Comparison of ENCODE assay signal across 1 cellular context in the genomic region with DNA sequence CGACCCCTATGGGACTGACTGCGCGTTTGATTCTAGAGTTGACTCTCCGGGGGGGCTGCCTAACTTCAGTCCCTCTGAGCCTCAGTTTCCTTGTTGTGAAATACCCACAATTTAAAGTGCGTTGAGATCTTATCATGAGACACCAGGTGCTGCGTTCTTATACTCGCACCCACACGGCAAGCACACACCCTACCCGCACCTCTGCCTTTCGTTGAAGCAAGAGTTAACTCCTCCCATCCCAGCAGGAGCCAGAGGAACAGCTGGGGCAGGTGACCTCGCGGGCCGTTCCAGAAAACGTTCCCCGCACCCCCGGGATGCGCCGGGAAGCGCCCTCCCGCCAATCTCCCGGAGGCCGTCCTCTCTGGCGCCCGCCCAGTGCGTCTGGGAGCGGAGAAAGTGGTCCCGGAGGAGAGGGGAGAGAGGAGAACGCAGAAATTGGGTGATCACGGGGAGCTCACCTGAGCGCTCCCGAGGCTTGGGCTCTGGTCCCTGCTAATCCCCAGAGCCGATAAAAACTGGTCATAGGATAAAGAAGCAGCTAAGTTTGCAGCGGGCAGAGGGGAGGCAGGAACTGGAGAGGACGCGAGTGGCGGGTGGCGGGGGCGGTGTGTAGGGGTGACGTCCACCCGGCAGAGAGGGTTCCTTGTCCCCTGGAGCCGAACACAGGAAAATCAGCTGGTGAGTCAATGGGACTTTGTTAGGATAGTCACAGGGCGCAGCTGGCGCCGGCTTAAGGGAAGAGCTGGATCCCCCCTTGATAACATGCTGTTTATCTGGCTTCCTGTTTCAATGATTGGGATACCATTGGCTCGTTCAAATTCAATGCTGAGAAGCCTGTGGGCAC.
TF ChIP-seq lines count a peak whose summit lies in the region.

No MANE protein-coding gene starts in this region.

TF ChIP-seq in HEK293, 187 proteins besides CTCF, POLR2A, EP300 and RAD21 (continued from another document and continues in another):
- TF ChIP-seq, protein P1, sequence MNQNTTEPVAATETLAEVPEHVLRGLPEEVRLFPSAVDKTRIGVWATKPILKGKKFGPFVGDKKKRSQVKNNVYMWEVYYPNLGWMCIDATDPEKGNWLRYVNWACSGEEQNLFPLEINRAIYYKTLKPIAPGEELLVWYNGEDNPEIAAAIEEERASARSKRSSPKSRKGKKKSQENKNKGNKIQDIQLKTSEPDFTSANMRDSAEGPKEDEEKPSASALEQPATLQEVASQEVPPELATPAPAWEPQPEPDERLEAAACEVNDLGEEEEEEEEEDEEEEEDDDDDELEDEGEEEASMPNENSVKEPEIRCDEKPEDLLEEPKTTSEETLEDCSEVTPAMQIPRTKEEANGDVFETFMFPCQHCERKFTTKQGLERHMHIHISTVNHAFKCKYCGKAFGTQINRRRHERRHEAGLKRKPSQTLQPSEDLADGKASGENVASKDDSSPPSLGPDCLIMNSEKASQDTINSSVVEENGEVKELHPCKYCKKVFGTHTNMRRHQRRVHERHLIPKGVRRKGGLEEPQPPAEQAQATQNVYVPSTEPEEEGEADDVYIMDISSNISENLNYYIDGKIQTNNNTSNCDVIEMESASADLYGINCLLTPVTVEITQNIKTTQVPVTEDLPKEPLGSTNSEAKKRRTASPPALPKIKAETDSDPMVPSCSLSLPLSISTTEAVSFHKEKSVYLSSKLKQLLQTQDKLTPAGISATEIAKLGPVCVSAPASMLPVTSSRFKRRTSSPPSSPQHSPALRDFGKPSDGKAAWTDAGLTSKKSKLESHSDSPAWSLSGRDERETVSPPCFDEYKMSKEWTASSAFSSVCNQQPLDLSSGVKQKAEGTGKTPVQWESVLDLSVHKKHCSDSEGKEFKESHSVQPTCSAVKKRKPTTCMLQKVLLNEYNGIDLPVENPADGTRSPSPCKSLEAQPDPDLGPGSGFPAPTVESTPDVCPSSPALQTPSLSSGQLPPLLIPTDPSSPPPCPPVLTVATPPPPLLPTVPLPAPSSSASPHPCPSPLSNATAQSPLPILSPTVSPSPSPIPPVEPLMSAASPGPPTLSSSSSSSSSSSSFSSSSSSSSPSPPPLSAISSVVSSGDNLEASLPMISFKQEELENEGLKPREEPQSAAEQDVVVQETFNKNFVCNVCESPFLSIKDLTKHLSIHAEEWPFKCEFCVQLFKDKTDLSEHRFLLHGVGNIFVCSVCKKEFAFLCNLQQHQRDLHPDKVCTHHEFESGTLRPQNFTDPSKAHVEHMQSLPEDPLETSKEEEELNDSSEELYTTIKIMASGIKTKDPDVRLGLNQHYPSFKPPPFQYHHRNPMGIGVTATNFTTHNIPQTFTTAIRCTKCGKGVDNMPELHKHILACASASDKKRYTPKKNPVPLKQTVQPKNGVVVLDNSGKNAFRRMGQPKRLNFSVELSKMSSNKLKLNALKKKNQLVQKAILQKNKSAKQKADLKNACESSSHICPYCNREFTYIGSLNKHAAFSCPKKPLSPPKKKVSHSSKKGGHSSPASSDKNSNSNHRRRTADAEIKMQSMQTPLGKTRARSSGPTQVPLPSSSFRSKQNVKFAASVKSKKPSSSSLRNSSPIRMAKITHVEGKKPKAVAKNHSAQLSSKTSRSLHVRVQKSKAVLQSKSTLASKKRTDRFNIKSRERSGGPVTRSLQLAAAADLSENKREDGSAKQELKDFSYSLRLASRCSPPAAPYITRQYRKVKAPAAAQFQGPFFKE (tag by site-specific recombination; IDR thresholded peaks at IDR 0.05; ENCODE audit: borderline replicate concordance) = no peak
- TF ChIP-seq ZNF658 (tag by site-specific recombination; IDR thresholded peaks at IDR 0.05) (no peak), ZNF335 (tag by site-specific recombination; conservative IDR thresholded peaks at IDR 0.05) (peak; percentile 90), ZNF76 (tag by site-specific recombination; IDR thresholded peaks at IDR 0.05; ENCODE audit: borderline replicate concordance, low read depth) (peak; percentile 68; the same call in 1 of the 2 replicates), ZEB2 (tag by site-specific recombination; IDR thresholded peaks at IDR 0.05) (peak; percentile 85; the same call in 1 of the 2 replicates), ZNF548 (tag by site-specific recombination; IDR thresholded peaks at IDR 0.05) (no peak), ZNF433 (tag by site-specific recombination; IDR thresholded peaks at IDR 0.05; ENCODE audit: low read depth) (no peak), ZSCAN30 (tag by site-specific recombination; IDR thresholded peaks at IDR 0.05) (no peak), ZNF514 (tag by site-specific recombination; IDR thresholded peaks at IDR 0.05) (no peak), ZNF146 (tag by site-specific recombination; IDR thresholded peaks at IDR 0.05) (no peak), ZNF350 (tag by site-specific recombination; IDR thresholded peaks at IDR 0.05) (no peak), SP2 (tag by site-specific recombination; IDR thresholded peaks at IDR 0.05) (peak; percentile 82), HOXA7 (CRISPR knock-in tag; IDR thresholded peaks at IDR 0.05; ENCODE audit: borderline replicate concordance) (no peak), ZNF366 (tag by site-specific recombination; conservative IDR thresholded peaks at IDR 0.05) (peak; percentile 76), YY2 (tag by site-specific recombination; IDR thresholded peaks at IDR 0.05) (no peak), ZNF174 (tag by site-specific recombination; IDR thresholded peaks at IDR 0.05) (no peak), ZNF133 (tag by site-specific recombination; IDR thresholded peaks at IDR 0.05) (no peak), ZFP37 (tag by site-specific recombination; IDR thresholded peaks at IDR 0.05) (0 out of 2 replicates have a peak, but pooled peaks have one; percentile 18), ZNF155 (tag by site-specific recombination; IDR thresholded peaks at IDR 0.05) (no peak), ZNF239 (tag by site-specific recombination; IDR thresholded peaks at IDR 0.05) (no peak), ZNF529 (tag by site-specific recombination; IDR thresholded peaks at IDR 0.05; ENCODE audit: insufficient replicate concordance) (no peak), ZSCAN16 (tag by site-specific recombination; IDR thresholded peaks at IDR 0.05) (no peak), IKZF3 (tag by site-specific recombination; IDR thresholded peaks at IDR 0.05) (peak; percentile 27; the same call in 1 of the 2 replicates), ZNF10 (tag by site-specific recombination; IDR thresholded peaks at IDR 0.05) (no peak; the same call in 1 of the 2 replicates), GLI2 (tag by site-specific recombination; IDR thresholded peaks at IDR 0.05; ENCODE audit: borderline replicate concordance, low read depth) (no peak), ZNF785 (tag by site-specific recombination; IDR thresholded peaks at IDR 0.05) (no peak), KLF7 (tag by site-specific recombination; IDR thresholded peaks at IDR 0.05; ENCODE audit: borderline replicate concordance) (no peak), ZNF544 (tag by site-specific recombination; IDR thresholded peaks at IDR 0.05) (no peak), GFI1B (tag by site-specific recombination; IDR thresholded peaks at IDR 0.05) (no peak), ZNF223 (tag by site-specific recombination; IDR thresholded peaks at IDR 0.05) (no peak), FEZF1 (tag by site-specific recombination; IDR thresholded peaks at IDR 0.05) (0 out of 2 replicates have a peak, but pooled peaks have one; percentile 3), ZNF48 (tag by site-specific recombination; IDR thresholded peaks at IDR 0.05) (no peak), SCRT2 (tag by site-specific recombination; IDR thresholded peaks at IDR 0.05) (no peak), ZNF274 (IDR thresholded peaks at IDR 0.05; ENCODE audit: low read length) (no peak), ZNF274 (tag by site-specific recombination; IDR thresholded peaks at IDR 0.05; ENCODE audit: borderline replicate concordance) (no peak), ZNF16 (tag by site-specific recombination; IDR thresholded peaks at IDR 0.05; ENCODE audit: low read depth) (no peak)
- TF ChIP-seq, protein P2, sequence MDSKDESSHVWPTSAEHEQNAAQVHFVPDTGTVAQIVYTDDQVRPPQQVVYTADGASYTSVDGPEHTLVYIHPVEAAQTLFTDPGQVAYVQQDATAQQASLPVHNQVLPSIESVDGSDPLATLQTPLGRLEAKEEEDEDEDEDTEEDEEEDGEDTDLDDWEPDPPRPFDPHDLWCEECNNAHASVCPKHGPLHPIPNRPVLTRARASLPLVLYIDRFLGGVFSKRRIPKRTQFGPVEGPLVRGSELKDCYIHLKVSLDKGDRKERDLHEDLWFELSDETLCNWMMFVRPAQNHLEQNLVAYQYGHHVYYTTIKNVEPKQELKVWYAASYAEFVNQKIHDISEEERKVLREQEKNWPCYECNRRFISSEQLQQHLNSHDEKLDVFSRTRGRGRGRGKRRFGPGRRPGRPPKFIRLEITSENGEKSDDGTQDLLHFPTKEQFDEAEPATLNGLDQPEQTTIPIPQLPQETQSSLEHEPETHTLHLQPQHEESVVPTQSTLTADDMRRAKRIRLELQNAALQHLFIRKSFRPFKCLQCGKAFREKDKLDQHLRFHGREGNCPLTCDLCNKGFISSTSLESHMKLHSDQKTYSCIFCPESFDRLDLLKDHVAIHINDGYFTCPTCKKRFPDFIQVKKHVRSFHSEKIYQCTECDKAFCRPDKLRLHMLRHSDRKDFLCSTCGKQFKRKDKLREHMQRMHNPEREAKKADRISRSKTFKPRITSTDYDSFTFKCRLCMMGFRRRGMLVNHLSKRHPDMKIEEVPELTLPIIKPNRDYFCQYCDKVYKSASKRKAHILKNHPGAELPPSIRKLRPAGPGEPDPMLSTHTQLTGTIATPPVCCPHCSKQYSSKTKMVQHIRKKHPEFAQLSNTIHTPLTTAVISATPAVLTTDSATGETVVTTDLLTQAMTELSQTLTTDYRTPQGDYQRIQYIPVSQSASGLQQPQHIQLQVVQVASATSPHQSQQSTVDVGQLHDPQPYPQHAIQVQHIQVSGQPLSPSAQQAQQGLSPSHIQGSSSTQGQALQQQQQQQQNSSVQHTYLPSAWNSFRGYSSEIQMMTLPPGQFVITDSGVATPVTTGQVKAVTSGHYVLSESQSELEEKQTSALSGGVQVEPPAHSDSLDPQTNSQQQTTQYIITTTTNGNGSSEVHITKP (tag by site-specific recombination; IDR thresholded peaks at IDR 0.05) = peak; percentile 99
- TF ChIP-seq, protein P3, sequence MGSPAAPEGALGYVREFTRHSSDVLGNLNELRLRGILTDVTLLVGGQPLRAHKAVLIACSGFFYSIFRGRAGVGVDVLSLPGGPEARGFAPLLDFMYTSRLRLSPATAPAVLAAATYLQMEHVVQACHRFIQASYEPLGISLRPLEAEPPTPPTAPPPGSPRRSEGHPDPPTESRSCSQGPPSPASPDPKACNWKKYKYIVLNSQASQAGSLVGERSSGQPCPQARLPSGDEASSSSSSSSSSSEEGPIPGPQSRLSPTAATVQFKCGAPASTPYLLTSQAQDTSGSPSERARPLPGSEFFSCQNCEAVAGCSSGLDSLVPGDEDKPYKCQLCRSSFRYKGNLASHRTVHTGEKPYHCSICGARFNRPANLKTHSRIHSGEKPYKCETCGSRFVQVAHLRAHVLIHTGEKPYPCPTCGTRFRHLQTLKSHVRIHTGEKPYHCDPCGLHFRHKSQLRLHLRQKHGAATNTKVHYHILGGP (tag by site-specific recombination; IDR thresholded peaks at IDR 0.05) = no peak
- TF ChIP-seq, protein P4, sequence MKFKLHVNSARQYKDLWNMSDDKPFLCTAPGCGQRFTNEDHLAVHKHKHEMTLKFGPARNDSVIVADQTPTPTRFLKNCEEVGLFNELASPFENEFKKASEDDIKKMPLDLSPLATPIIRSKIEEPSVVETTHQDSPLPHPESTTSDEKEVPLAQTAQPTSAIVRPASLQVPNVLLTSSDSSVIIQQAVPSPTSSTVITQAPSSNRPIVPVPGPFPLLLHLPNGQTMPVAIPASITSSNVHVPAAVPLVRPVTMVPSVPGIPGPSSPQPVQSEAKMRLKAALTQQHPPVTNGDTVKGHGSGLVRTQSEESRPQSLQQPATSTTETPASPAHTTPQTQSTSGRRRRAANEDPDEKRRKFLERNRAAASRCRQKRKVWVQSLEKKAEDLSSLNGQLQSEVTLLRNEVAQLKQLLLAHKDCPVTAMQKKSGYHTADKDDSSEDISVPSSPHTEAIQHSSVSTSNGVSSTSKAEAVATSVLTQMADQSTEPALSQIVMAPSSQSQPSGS (tag by site-specific recombination; IDR thresholded peaks at IDR 0.05; ENCODE audit: low read depth) = no peak
- TF ChIP-seq, protein P5, sequence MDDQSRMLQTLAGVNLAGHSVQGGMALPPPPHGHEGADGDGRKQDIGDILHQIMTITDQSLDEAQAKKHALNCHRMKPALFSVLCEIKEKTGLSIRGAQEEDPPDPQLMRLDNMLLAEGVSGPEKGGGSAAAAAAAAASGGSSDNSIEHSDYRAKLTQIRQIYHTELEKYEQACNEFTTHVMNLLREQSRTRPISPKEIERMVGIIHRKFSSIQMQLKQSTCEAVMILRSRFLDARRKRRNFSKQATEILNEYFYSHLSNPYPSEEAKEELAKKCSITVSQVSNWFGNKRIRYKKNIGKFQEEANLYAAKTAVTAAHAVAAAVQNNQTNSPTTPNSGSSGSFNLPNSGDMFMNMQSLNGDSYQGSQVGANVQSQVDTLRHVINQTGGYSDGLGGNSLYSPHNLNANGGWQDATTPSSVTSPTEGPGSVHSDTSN (CRISPR knock-in tag; IDR thresholded peaks at IDR 0.05) = no peak
- TF ChIP-seq, protein P6, sequence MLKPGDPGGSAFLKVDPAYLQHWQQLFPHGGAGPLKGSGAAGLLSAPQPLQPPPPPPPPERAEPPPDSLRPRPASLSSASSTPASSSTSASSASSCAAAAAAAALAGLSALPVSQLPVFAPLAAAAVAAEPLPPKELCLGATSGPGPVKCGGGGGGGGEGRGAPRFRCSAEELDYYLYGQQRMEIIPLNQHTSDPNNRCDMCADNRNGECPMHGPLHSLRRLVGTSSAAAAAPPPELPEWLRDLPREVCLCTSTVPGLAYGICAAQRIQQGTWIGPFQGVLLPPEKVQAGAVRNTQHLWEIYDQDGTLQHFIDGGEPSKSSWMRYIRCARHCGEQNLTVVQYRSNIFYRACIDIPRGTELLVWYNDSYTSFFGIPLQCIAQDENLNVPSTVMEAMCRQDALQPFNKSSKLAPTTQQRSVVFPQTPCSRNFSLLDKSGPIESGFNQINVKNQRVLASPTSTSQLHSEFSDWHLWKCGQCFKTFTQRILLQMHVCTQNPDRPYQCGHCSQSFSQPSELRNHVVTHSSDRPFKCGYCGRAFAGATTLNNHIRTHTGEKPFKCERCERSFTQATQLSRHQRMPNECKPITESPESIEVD (tag by site-specific recombination; IDR thresholded peaks at IDR 0.05) = no peak
- TF ChIP-seq, protein P7, sequence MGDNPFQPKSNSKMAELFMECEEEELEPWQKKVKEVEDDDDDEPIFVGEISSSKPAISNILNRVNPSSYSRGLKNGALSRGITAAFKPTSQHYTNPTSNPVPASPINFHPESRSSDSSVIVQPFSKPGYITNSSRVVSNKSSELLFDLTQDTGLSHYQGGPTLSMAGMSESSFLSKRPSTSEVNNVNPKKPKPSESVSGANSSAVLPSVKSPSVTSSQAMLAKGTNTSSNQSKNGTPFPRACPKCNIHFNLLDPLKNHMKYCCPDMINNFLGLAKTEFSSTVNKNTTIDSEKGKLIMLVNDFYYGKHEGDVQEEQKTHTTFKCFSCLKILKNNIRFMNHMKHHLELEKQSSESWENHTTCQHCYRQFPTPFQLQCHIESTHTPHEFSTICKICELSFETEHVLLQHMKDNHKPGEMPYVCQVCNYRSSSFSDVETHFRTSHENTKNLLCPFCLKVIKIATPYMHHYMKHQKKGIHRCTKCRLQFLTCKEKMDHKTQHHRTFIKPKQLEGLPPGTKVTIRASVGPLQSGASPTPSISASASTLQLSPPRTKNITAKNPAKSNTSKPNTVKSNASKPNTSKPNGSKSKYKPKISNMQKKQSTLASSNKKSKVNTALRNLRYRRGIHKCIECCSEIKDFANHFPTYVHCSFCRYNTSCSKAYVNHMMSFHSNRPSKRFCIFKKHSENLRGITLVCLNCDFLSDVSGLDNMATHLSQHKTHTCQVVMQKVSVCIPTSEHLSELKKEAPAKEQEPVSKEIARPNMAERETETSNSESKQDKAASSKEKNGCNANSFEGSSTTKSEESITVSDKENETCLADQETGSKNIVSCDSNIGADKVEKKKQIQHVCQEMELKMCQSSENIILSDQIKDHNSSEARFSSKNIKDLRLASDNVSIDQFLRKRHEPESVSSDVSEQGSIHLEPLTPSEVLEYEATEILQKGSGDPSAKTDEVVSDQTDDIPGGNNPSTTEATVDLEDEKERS (tag by site-specific recombination; IDR thresholded peaks at IDR 0.05) = no peak
